ENCODE assay signal across 8 cellular contexts in genomic region chr5:115262405-115263247, GRCh38. TPM values are rescaled to one million over a fixed set of nuclear protein-coding genes. Genes with fewer than 3 reads are reported as not detected.
DNase-seq lines count a peak whose midpoint lies in the region; ATAC-seq and TF ChIP-seq lines count a peak whose summit lies in the region.

PGGT1B (minus strand) TSS chr5:115262877; CDS start chr5:115262851, 26 bp downstream.

- H3K36me3 ChIP-seq in RWPE2 (ENCODE audit: low read depth) = 0 out of 2 replicates have a peak, but pooled peaks cover 4% of the 10 kb centered on the region

- no peaks in the 10 kb centered on the region for H3K9me3 ChIP-seq in RWPE2 (ENCODE audit: severe bottlenecking)

- peak within 1 kb of the TSS; percentile 86 for H3K4me3 ChIP-seq in Jurkat, Clone E6-1 (ENCODE audit: low read length)
- H3K4me3 ChIP-seq in RWPE2 (ENCODE audit: severe bottlenecking) = peak within 1 kb of the TSS; percentile 65
- peak within 1 kb of the TSS; percentile 92 for H3K4me3 ChIP-seq in fibroblast of mammary gland (ENCODE audit: control insufficient read depth, low read depth, low read length)

- TF ChIP-seq CTCF in RWPE2 (IDR thresholded peaks at IDR 0.05; ENCODE audit: poor library complexity, severe bottlenecking) (no peak), fibroblast of mammary gland (conservative IDR thresholded peaks at IDR 0.05; ENCODE audit: control insufficient read depth, insufficient read depth, low read depth, low read length) (no peak)

- peak within 1 kb of the TSS; percentile 74 for H3K27ac ChIP-seq in RWPE2 (ENCODE audit: poor library complexity, severe bottlenecking)

- peaks cover 14% of the 10 kb centered on the region for H3K4me1 ChIP-seq in RWPE2 (ENCODE audit: insufficient read depth, poor library complexity, severe bottlenecking)

- no peaks in the 10 kb centered on the region for H3K9me3 Mint-ChIP-seq in activated T-helper 17 cell treated with anti-CD3 and anti-CD28 coated beads, Interleukin-2, amount 50 U/mL, for 72 hours
- H3K9me3 Mint-ChIP-seq in naive thymus-derived CD8-positive, alpha-beta T cell = no peaks in the 10 kb centered on the region

- DNase-seq in DMS79 (lab: John Stamatoyannopoulos, UW) = peak; percentile 9
- DNase-seq in Jurkat, Clone E6-1 (ENCODE audit: low read depth, low spot score) = peak; percentile 79
- DNase-seq in RWPE2 (ENCODE audit: low spot score) = peak; percentile 76
- DNase-seq in fibroblast of mammary gland (ENCODE audit: low read depth) = peak; percentile 56
- DNase-seq in naive thymus-derived CD8-positive, alpha-beta T cell = peak; percentile 48 to 82 (median 65)
- DNase-seq in stimulated activated naive CD4-positive, alpha-beta T cell (lab: John Stamatoyannopoulos, UW) = peak; percentile 29 to 66 (median 40)

- ATAC-seq in GM21576 (IDR thresholded peaks at IDR 0.05; ENCODE audit: unreplicated experiment) = peak; percentile 86
- ATAC-seq in RWPE2 (ENCODE audit: low read depth) = peak; percentile 88
- peak; percentile 98 for ATAC-seq in activated T-helper 17 cell treated with anti-CD3 and anti-CD28 coated beads, Interleukin-2, amount 50 U/mL, for 72 hours (replicated peaks)
- ATAC-seq in naive thymus-derived CD8-positive, alpha-beta T cell = peak; percentile 97

- POLR2A ChIA-PET in naive thymus-derived CD8-positive, alpha-beta T cell (lab: Charles Lee) = interaction anchor here (0.9 to 2.2 kb wide), 5 partner anchors 9 to 822 kb away, joined by 3 to 12 read pairs (median 3); partner anchors contain the start of genes CCDC112, COMMD10 and FEM1C

- no peaks in the 10 kb centered on the region for H3K36me3 Mint-ChIP-seq in activated T-helper 17 cell treated with anti-CD3 and anti-CD28 coated beads, Interleukin-2, amount 50 U/mL, for 72 hours (ENCODE audit: low read depth)
- peaks cover 0 to 13% (median 5%) of the 10 kb centered on the region in 3 donors for H3K36me3 Mint-ChIP-seq in naive thymus-derived CD8-positive, alpha-beta T cell

- peak within 1 kb of the TSS; percentile 86 for H3K27ac Mint-ChIP-seq in activated T-helper 17 cell treated with anti-CD3 and anti-CD28 coated beads, Interleukin-2, amount 50 U/mL, for 72 hours
- H3K27ac Mint-ChIP-seq in naive thymus-derived CD8-positive, alpha-beta T cell = peak within 1 kb of the TSS; percentile 95 to 98 (median 96)

- H3K27me3 Mint-ChIP-seq in activated T-helper 17 cell treated with anti-CD3 and anti-CD28 coated beads, Interleukin-2, amount 50 U/mL, for 72 hours = no peaks in the 10 kb centered on the region
- no peaks in the 10 kb centered on the region for H3K27me3 Mint-ChIP-seq in naive thymus-derived CD8-positive, alpha-beta T cell

- peaks cover 25% of the 10 kb centered on the region for H3K4me1 Mint-ChIP-seq in activated T-helper 17 cell treated with anti-CD3 and anti-CD28 coated beads, Interleukin-2, amount 50 U/mL, for 72 hours
- H3K4me1 Mint-ChIP-seq in naive thymus-derived CD8-positive, alpha-beta T cell = peaks cover 19 to 54% (median 51%) of the 10 kb centered on the region in 4 donors

- no peaks in the 10 kb centered on the region for H3K27me3 ChIP-seq in RWPE2 (ENCODE audit: insufficient read depth, poor library complexity, severe bottlenecking)

- H3K4me3 Mint-ChIP-seq in activated T-helper 17 cell treated with anti-CD3 and anti-CD28 coated beads, Interleukin-2, amount 50 U/mL, for 72 hours = peak within 1 kb of the TSS; percentile 93
- H3K4me3 Mint-ChIP-seq in naive thymus-derived CD8-positive, alpha-beta T cell = peak within 1 kb of the TSS; percentile 90 to 99 (median 96)

RNA-seq across cellular contexts. Expression of gene PGGT1B, which starts in this region (rescaled TPM):
- 31.4 TPM for polyA plus RNA-seq in Jurkat, Clone E6-1 (2012; ENCODE audit: insufficient read depth, insufficient read length)
- total RNA-seq in activated T-helper 17 cell treated with anti-CD3 and anti-CD28 coated beads, Interleukin-2, amount 50 U/mL, for 72 hours = 10 to 100 TPM; 33.7 to 42.9 TPM
- total RNA-seq in naive thymus-derived CD8-positive, alpha-beta T cell = 10 to 100 TPM; 36.4 to 42.6 TPM
- polyA plus RNA-seq in naive thymus-derived CD8-positive, alpha-beta T cell = 10 to 100 TPM in 2 of 3 donors, 1 to 10 TPM in 1; 7.1 to 17.4 (median 10.8) TPM

Comparison
In these comparisons a context has a peak if more than half of its experiments do, and no peak if none do; other contexts are left out.
1. Peak in every context shown above with its lines: DNase-seq, ATAC-seq, H3K4me3 ChIP-seq and H3K27ac ChIP-seq.
2. DNase-seq: peak in every context shown above with its lines; median percentile 79 in Jurkat, Clone E6-1; 76 in RWPE2; 65 in naive thymus-derived CD8-positive, alpha-beta T cell; 56 in fibroblast of mammary gland; 40 in stimulated activated naive CD4-positive, alpha-beta T cell; 9 in DMS79.